In the genomic region with DNA sequence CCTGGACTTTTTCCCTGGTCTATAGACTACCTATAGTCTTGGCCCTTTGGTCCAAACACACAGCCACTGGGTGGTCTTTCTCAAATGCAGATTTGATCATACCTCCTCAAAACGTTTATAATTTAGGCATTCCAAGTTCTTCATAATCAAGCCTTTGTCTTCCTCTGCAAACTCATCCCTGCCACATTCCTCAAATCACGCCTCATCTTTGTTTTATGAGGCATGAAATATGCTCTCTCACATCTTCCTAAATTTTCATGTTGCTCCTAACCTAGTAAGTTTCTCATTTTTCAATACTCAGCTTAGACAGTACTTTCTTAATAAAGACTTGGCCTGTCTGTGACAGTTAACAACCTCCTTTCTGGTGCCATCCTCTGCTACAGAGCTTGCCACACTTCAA, we compare ENCODE assay signal across 29 cellular contexts. TPM values are rescaled to one million over a fixed set of nuclear protein-coding genes. Genes with fewer than 3 reads are reported as not detected.
DNase-seq lines count a peak whose midpoint lies in the region; ATAC-seq, FAIRE-seq and TF ChIP-seq lines count a peak whose summit lies in the region.
"Had no signal": no experiment of that assay in that cellular context is flagged by ENCODE, and none has a peak within 500 bp of the region (broad histone marks: within the 10 kb centered on the region; RNA-seq: fewer than 3 reads in every experiment).

No MANE protein-coding gene starts in this region.

- H2AFZ ChIP-seq in GM23338, result peak overlapping the region; percentile 53; the same call in 1 of the 2 replicates
- peak overlapping the region; percentile 35 for H2AFZ ChIP-seq in keratinocyte (ENCODE audit: control insufficient read depth, low read length)

- H3K9me3 ChIP-seq in keratinocyte (ENCODE audit: control insufficient read depth, low read depth, low read length), result no peaks in the 10 kb centered on the region
- no peaks in the 10 kb centered on the region for H3K9me3 ChIP-seq in CD4-positive, alpha-beta memory T cell (ENCODE audit: control insufficient read depth in 1 of 2, low read length in 2 of 2)
- H3K9me3 ChIP-seq: BE2C, transverse colon had no signal

- no peaks in the 10 kb centered on the region for H3K9me3 Mint-ChIP-seq in GM23338
- H3K9me3 Mint-ChIP-seq in CD4-positive, alpha-beta memory T cell, result no peaks in the 10 kb centered on the region
- H3K9me3 Mint-ChIP-seq: activated B cell treated with CpG ODN at 0.5 μM for 24 hours; activated CD4-positive, alpha-beta memory T cell treated with anti-CD3 and anti-CD28 coated beads, Interleukin-2, amount 10 ng/mL, durations not matched to agents 7 days and 5 days; activated naive CD4-positive, alpha-beta T cell treated with anti-CD3 and anti-CD28 coated beads for 36 hours; activated T-cell treated with anti-CD3 and anti-CD28 coated beads, Interleukin-2, amount 50 U/mL, for 4 hours; IgD-negative memory B cell; immature natural killer cell had no signal

- no peaks in the 10 kb centered on the region for H3K9me1 ChIP-seq in keratinocyte (ENCODE audit: control insufficient read depth, extremely low read depth, insufficient read depth, low read length)

- peaks cover 5% of the 10 kb centered on the region for H3F3A ChIP-seq in GM23338 (replicated peaks; ENCODE audit: low read depth)

- H3K79me2 ChIP-seq in GM23338 (replicated peaks; ENCODE audit: insufficient read depth) (no peaks in the 10 kb centered on the region), keratinocyte (ENCODE audit: control insufficient read depth, insufficient read depth, low read length) (no peaks in the 10 kb centered on the region)

- H3K9ac ChIP-seq in keratinocyte (ENCODE audit: control insufficient read depth, extremely low read depth, insufficient read depth, low read length), result no peak overlapping the region

- H3K36me3 ChIP-seq in GM23338 (ENCODE audit: insufficient read depth), result no peaks in the 10 kb centered on the region
- no peaks in the 10 kb centered on the region for H3K36me3 ChIP-seq in keratinocyte (ENCODE audit: control insufficient read depth in 2 of 2, extremely low read depth in 1 of 2, insufficient read depth in 2 of 2, low read length in 2 of 2)
- H3K36me3 ChIP-seq in CD4-positive, alpha-beta memory T cell (ENCODE audit: insufficient read depth, low read length), result no peaks in the 10 kb centered on the region
- H3K36me3 ChIP-seq: BE2C, transverse colon had no signal

- no peaks in the 10 kb centered on the region for H3K9me2 ChIP-seq in GM23338 (ENCODE audit: insufficient read depth)

- POLR2A ChIA-PET in CD4-positive, alpha-beta memory T cell (lab: Charles Lee; ENCODE audit: partially characterized antibody), result no interaction called here

- H3K27me3 ChIP-seq in GM23338 (ENCODE audit: insufficient read depth) (no peaks in the 10 kb centered on the region), keratinocyte (ENCODE audit: control insufficient read depth, extremely low read depth, insufficient read depth, low read length) (no peaks in the 10 kb centered on the region)
- no peaks in the 10 kb centered on the region for H3K27me3 ChIP-seq in CD4-positive, alpha-beta memory T cell (ENCODE audit: insufficient read depth, low read length)
- H3K27me3 ChIP-seq: BE2C had no signal

- H3K4me1 ChIP-seq in GM23338 (ENCODE audit: insufficient read depth) (peaks cover 17% of the 10 kb centered on the region), keratinocyte (ENCODE audit: control insufficient read depth, extremely low read depth, insufficient read depth, low read length) (peaks cover 22% of the 10 kb centered on the region)
- H3K4me1 ChIP-seq in CD4-positive, alpha-beta memory T cell (ENCODE audit: insufficient read depth, low read length), result no peaks in the 10 kb centered on the region
- H3K4me1 ChIP-seq: transverse colon had no signal

- H3K36me3 Mint-ChIP-seq in GM23338 (ENCODE audit: low read depth), result no peaks in the 10 kb centered on the region
- H3K36me3 Mint-ChIP-seq in CD4-positive, alpha-beta memory T cell, result no peaks in the 10 kb centered on the region
- H3K36me3 Mint-ChIP-seq: IgD-negative memory B cell, immature natural killer cell had no signal

- H3K27me3 Mint-ChIP-seq in GM23338 (ENCODE audit: insufficient read depth, low read depth, poor library complexity), result peaks cover 2% of the 10 kb centered on the region
- H3K27me3 Mint-ChIP-seq in CD4-positive, alpha-beta memory T cell, result peaks cover 4 to 5% of the 10 kb centered on the region in 2 donors
- H3K27me3 Mint-ChIP-seq: activated B cell treated with CpG ODN at 0.5 μM for 24 hours, IgD-negative memory B cell had no signal

- no peak overlapping the region for H3K4me3 ChIP-seq in GM23338
- H3K4me3 ChIP-seq in keratinocyte (ENCODE audit: control insufficient read depth in 2 of 3, extremely low read depth in 1 of 3, insufficient read depth in 2 of 3, low read depth in 1 of 3, low read length in 3 of 3), result no peak overlapping the region
- no peak overlapping the region for H3K4me3 ChIP-seq in CD4-positive, alpha-beta memory T cell (ENCODE audit: low read length in 2 of 2)
- H3K4me3 ChIP-seq: lung, transverse colon had no signal

- dilution Hi-C loops in keratinocyte (cut with MboI; ENCODE audit: extremely low pct_ligation_motif_present, low sequenced_read_pairs), result no loop called here

- no peak for ATAC-seq in GM23338
- no peak for ATAC-seq in HG03457 (IDR thresholded peaks at IDR 0.05; ENCODE audit: unreplicated experiment)
- ATAC-seq in GM21423 (IDR thresholded peaks at IDR 0.05; ENCODE audit: unreplicated experiment), result no peak
- ATAC-seq: activated T-cell treated with anti-CD3 and anti-CD28 coated beads, Interleukin-2, amount 50 U/mL, for 4 hours; stimulated activated naive CD8-positive, alpha-beta T cell treated with anti-CD3 and anti-CD28 coated beads, Interleukin-15, Interleukin-2, amounts not matched to agents 100 U/mL and 50 U/mL, for 24 hours had no signal

- intact Hi-C loops in CD4-positive, alpha-beta memory T cell (cut with micrococcal nuclease), result no loop called here

- peak; percentile 37 for DNase-seq in ACHN
- no peak for DNase-seq in GM23338 (ENCODE audit: low spot score)
- DNase-seq in RPMI7951 (ENCODE audit: low read depth), result peak; percentile 33
- DNase-seq in keratinocyte (ENCODE audit: low read depth, low spot score), result no peak
- no peak for DNase-seq in pons (ENCODE audit: low spot score)
- DNase-seq in CD4-positive, alpha-beta memory T cell, result no peak
- DNase-seq: activated B cell treated with CpG ODN at 0.5 μM for 24 hours; activated CD4-positive, alpha-beta memory T cell treated with anti-CD3 and anti-CD28 coated beads, Interleukin-2, amount 10 ng/mL, durations not matched to agents 7 days and 5 days; activated naive CD4-positive, alpha-beta T cell treated with anti-CD3 and anti-CD28 coated beads for 36 hours; activated T-cell treated with anti-CD3 and anti-CD28 coated beads, Interleukin-2, amount 50 U/mL, for 4 hours; aorta; BE2C; Calu3; cerebellar nuclear complex; effector CD8-positive, alpha-beta T cell; H7; head of caudate nucleus; immature natural killer cell; NCI-H1092; NCI-H2081; occipital lobe; SHP77 treated with DMSO at 0.1 percent for 48 hours; stimulated activated naive CD8-positive, alpha-beta T cell treated with anti-CD3 and anti-CD28 coated beads, Interleukin-15, Interleukin-2, amounts not matched to agents 100 U/mL and 50 U/mL, for 24 hours; transverse colon had no signal

- peak; percentile 61 for FAIRE-seq in keratinocyte (lab: Jason Lieb, UNC)

- CTCF ChIA-PET in CD4-positive, alpha-beta memory T cell (lab: Charles Lee; ENCODE audit: partially characterized antibody), result no interaction called here

- H4K20me1 ChIP-seq in GM23338 (replicated peaks; ENCODE audit: insufficient read depth) (no peaks in the 10 kb centered on the region), keratinocyte (ENCODE audit: control insufficient read depth, extremely low read depth, insufficient read depth, low read length) (no peaks in the 10 kb centered on the region)

- H3K4me3 Mint-ChIP-seq in GM23338, result no peak overlapping the region
- no peak overlapping the region for H3K4me3 Mint-ChIP-seq in CD4-positive, alpha-beta memory T cell
- H3K4me3 Mint-ChIP-seq: activated B cell treated with CpG ODN at 0.5 μM for 24 hours; activated CD4-positive, alpha-beta memory T cell treated with anti-CD3 and anti-CD28 coated beads, Interleukin-2, amount 10 ng/mL, durations not matched to agents 7 days and 5 days; activated naive CD4-positive, alpha-beta T cell treated with anti-CD3 and anti-CD28 coated beads for 36 hours; activated T-cell treated with anti-CD3 and anti-CD28 coated beads, Interleukin-2, amount 50 U/mL, for 4 hours; IgD-negative memory B cell; immature natural killer cell had no signal

- peaks cover 28% of the 10 kb centered on the region for H3K4me1 Mint-ChIP-seq in GM23338
- peaks cover 0 to 5% (median 4%) of the 10 kb centered on the region in 4 donors for H3K4me1 Mint-ChIP-seq in CD4-positive, alpha-beta memory T cell
- H3K4me1 Mint-ChIP-seq: activated B cell treated with CpG ODN at 0.5 μM for 24 hours, immature natural killer cell had no signal

- H3K4me2 ChIP-seq in GM23338 (no peak overlapping the region), keratinocyte (ENCODE audit: control insufficient read depth, extremely low read depth, insufficient read depth, low read depth, low read length) (peak overlapping the region; percentile 4)

- H3K27ac ChIP-seq in GM23338 (ENCODE audit: low read depth) (no peak overlapping the region), keratinocyte (ENCODE audit: control insufficient read depth, insufficient read depth, low read length) (no peak overlapping the region)
- H3K27ac ChIP-seq in CD4-positive, alpha-beta memory T cell (ENCODE audit: low read depth, low read length), result no peak overlapping the region
- H3K27ac ChIP-seq: transverse colon had no signal

- TF ChIP-seq CTCF in GM23338 (conservative IDR thresholded peaks at IDR 0.05; ENCODE audit: low read depth in 2 of 2) (no peak), keratinocyte (optimal IDR thresholded peaks at IDR 0.05 in 1 of 3, IDR thresholded peaks at IDR 0.05 in 1 of 3, conservative IDR thresholded peaks at IDR 0.05 in 1 of 3; ENCODE audit: extremely low read depth in 1 of 3, insufficient read depth in 2 of 3, low read length in 3 of 3) (no peak)

- in situ Hi-C loops in ACHN (cut with HindIII; ENCODE audit: low pct_ligation_motif_present, low pct_unique_long_range_greater_than_20kb, low sequenced_read_pairs), result no loop called here

- H3K27ac Mint-ChIP-seq in GM23338, result no peak overlapping the region
- no peak overlapping the region for H3K27ac Mint-ChIP-seq in CD4-positive, alpha-beta memory T cell
- H3K27ac Mint-ChIP-seq: activated B cell treated with CpG ODN at 0.5 μM for 24 hours; activated CD4-positive, alpha-beta memory T cell treated with anti-CD3 and anti-CD28 coated beads, Interleukin-2, amount 10 ng/mL, durations not matched to agents 7 days and 5 days; activated naive CD4-positive, alpha-beta T cell treated with anti-CD3 and anti-CD28 coated beads for 36 hours; immature natural killer cell had no signal

RNA-seq across cellular contexts. Expression of a gene that starts 10.9 kb away (rescaled TPM):
- total RNA-seq in GM23338 (2014; rRNA removed; shearing (Covaris generic)), result 60.4 and 67.2 TPM in 2 replicates
- polyA plus RNA-seq in GM23338 (2016; fragmentation: Nextera tagmentation; extraction: Ambion mirVana), result 16.2 and 20.1 TPM in 2 replicates
- total RNA-seq in RPMI7951 (2014; rRNA removed; shearing (Covaris generic)), result 41.2 and 41.3 TPM in 2 replicates
- polyA plus RNA-seq in keratinocyte, result 28.0 to 42.9 TPM (median 29.6 TPM) in 3 replicates
- 66.0 TPM for polyA plus RNA-seq in keratinocyte (2011; ENCODE audit: low read depth)
- 16.2 and 32.2 TPM in 2 replicates for polyA plus RNA-seq in keratinocyte (2011; cell fraction: cytosol; rRNA removed)
- polyA plus RNA-seq in keratinocyte (2011; cell fraction: nucleus; rRNA removed), result 51.5 and 70.2 TPM in 2 replicates
- 34.8 and 51.8 TPM in 2 replicates for polyA plus RNA-seq in keratinocyte (2012; ENCODE audit: low replicate concordance)
- polyA minus RNA-seq in keratinocyte, result 8.4 to 64.9 TPM (median 32.8 TPM) in 3 replicates
- 23.8 TPM for polyA minus RNA-seq in keratinocyte (2011; cell fraction: cytosol; rRNA and poly(A)+ RNA removed)
- polyA minus RNA-seq in keratinocyte (2011; cell fraction: nucleus; rRNA and poly(A)+ RNA removed), result 66.9 and 132 TPM in 2 replicates
- total RNA-seq in CD4-positive, alpha-beta memory T cell, result 100 to 1,000 TPM; 104 to 117 TPM
- polyA plus RNA-seq in CD4-positive, alpha-beta memory T cell, result 10 to 100 TPM; 15.7 to 28.4 TPM

RNA-seq across cellular contexts. Expression of a gene that starts 23.3 kb away (rescaled TPM):
- not detected in 2 replicates for total RNA-seq in GM23338 (2014; rRNA removed; shearing (Covaris generic))
- not detected in 2 replicates for polyA plus RNA-seq in GM23338 (2016; fragmentation: Nextera tagmentation; extraction: Ambion mirVana)
- total RNA-seq in RPMI7951 (2014; rRNA removed; shearing (Covaris generic)), result 1.4 and 1.8 TPM in 2 replicates
- polyA plus RNA-seq in keratinocyte, result 0.42 to 1.0 TPM (median 0.54 TPM) in 3 replicates
- polyA plus RNA-seq in keratinocyte (2011; ENCODE audit: low read depth), result 0.71 TPM
- 1.0 and 1.5 TPM in 2 replicates for polyA plus RNA-seq in keratinocyte (2011; cell fraction: cytosol; rRNA removed)
- polyA plus RNA-seq in keratinocyte (2011; cell fraction: nucleus; rRNA removed), result 2.9 and 3.2 TPM in 2 replicates
- 0.38 and 0.79 TPM in 2 replicates for polyA plus RNA-seq in keratinocyte (2012; ENCODE audit: low replicate concordance)
- 0.56 to 1.9 TPM (median 0.58 TPM) in 3 replicates for polyA minus RNA-seq in keratinocyte
- polyA minus RNA-seq in keratinocyte (2011; cell fraction: cytosol; rRNA and poly(A)+ RNA removed), result 1.2 TPM
- polyA minus RNA-seq in keratinocyte (2011; cell fraction: nucleus; rRNA and poly(A)+ RNA removed), result 2.1 and 3.6 TPM in 2 replicates
- not detected for total RNA-seq in CD4-positive, alpha-beta memory T cell
- polyA plus RNA-seq in CD4-positive, alpha-beta memory T cell, result not detected
- total RNA-seq: activated B cell treated with CpG ODN at 0.5 μM for 24 hours; activated CD4-positive, alpha-beta memory T cell treated with anti-CD3 and anti-CD28 coated beads, Interleukin-2, amount 10 ng/mL, durations not matched to agents 7 days and 5 days; activated naive CD4-positive, alpha-beta T cell treated with anti-CD3 and anti-CD28 coated beads for 36 hours; activated T-cell treated with anti-CD3 and anti-CD28 coated beads, Interleukin-2, amount 50 U/mL, for 4 hours; H7; occipital lobe; T-helper 2 cell treated with Interferon-gamma antibody and Interleukin-4, amounts not matched to agents 100 ng/mL and 5 ng/mL, for 36 hours had no signal
- polyA plus RNA-seq: IgD-negative memory B cell, immature natural killer cell had no signal

Comparison
In these comparisons a context has a peak if more than half of its experiments do, and no peak if none do; other contexts are left out.
1. DNase-seq: peak in ACHN (single experiment) and RPMI7951 (single experiment); none in GM23338 (single experiment), keratinocyte (single experiment), pons (single experiment) and CD4-positive, alpha-beta memory T cell (0 of 5).